ENCODE assay signal across 15 cellular contexts in genomic region chr9:70013598-70014196, GRCh38. TPM values are rescaled to one million over a fixed set of nuclear protein-coding genes. Genes with fewer than 3 reads are reported as not detected.
DNase-seq lines count a peak whose midpoint lies in the region; ATAC-seq, FAIRE-seq and TF ChIP-seq lines count a peak whose summit lies in the region.
"Had no signal": no experiment of that assay in that cellular context is flagged by ENCODE, and none has a peak within 500 bp of the region (broad histone marks: within the 10 kb centered on the region; RNA-seq: fewer than 3 reads in every experiment).

No MANE protein-coding gene starts in this region.

- no peak overlapping the region for H2BK5ac ChIP-seq in IMR-90 (ENCODE audit: low read depth, low read length, poor library complexity, severe bottlenecking)

- peak overlapping the region in 1 of 2 experiments; percentile 32; a peak in 2 of 4 replicates for H4K8ac ChIP-seq in IMR-90 (ENCODE audit: low read depth in 2 of 2, low read length in 2 of 2)

- H2AFZ ChIP-seq in IMR-90 (replicated peaks; ENCODE audit: low read length, poor library complexity): peak overlapping the region; percentile 3
- H2AFZ ChIP-seq in keratinocyte (ENCODE audit: control insufficient read depth, low read length): peak overlapping the region; percentile 35

- no peak overlapping the region for H4K91ac ChIP-seq in IMR-90 (ENCODE audit: insufficient read depth, low read depth, low read length)

- no peaks in the 10 kb centered on the region for H3K36me3 ChIP-seq in IMR-90 (ENCODE audit: control insufficient read depth, insufficient read depth, low read length)
- H3K36me3 ChIP-seq in keratinocyte (ENCODE audit: control insufficient read depth in 2 of 2, extremely low read depth in 1 of 2, insufficient read depth in 2 of 2, low read length in 2 of 2): no peaks in the 10 kb centered on the region

- H2BK15ac ChIP-seq in IMR-90 (ENCODE audit: low read depth, low read length): no peak overlapping the region; the same call in 2 of the 3 replicates

- H2BK20ac ChIP-seq in IMR-90 (ENCODE audit: low read depth, low read length): no peak overlapping the region

- H3K79me1 ChIP-seq in IMR-90 (ENCODE audit: low read depth in 1 of 2, low read length in 2 of 2): no peaks in the 10 kb centered on the region

- H4K20me1 ChIP-seq in IMR-90 (ENCODE audit: insufficient read depth, low read length): no peaks in the 10 kb centered on the region
- no peaks in the 10 kb centered on the region for H4K20me1 ChIP-seq in keratinocyte (ENCODE audit: control insufficient read depth, extremely low read depth, insufficient read depth, low read length)

- POLR2A ChIA-PET in IMR-90 (lab: Charles Lee; ENCODE audit: unreplicated experiment): no interaction called here

- intact Hi-C loops in IMR-90 (cut with micrococcal nuclease): no loop called here

- no peak for TF ChIP-seq CTCF in IMR-90 (conservative IDR thresholded peaks at IDR 0.05; ENCODE audit: low read depth, low read length)
- peak in 1 of 3 experiments; percentile 12 for TF ChIP-seq CTCF in keratinocyte (optimal IDR thresholded peaks at IDR 0.05 in 1 of 3, IDR thresholded peaks at IDR 0.05 in 1 of 3, conservative IDR thresholded peaks at IDR 0.05 in 1 of 3; ENCODE audit: extremely low read depth in 1 of 3, insufficient read depth in 2 of 3, low read length in 3 of 3)

- H3K79me2 ChIP-seq in keratinocyte (ENCODE audit: control insufficient read depth, insufficient read depth, low read length): no peaks in the 10 kb centered on the region

- H3K56ac ChIP-seq in IMR-90 (ENCODE audit: extremely low read depth, insufficient read depth, low read length): no peak overlapping the region

- H3K4ac ChIP-seq in IMR-90 (ENCODE audit: low read depth, low read length): peak overlapping the region; percentile 64; the same call in 1 of the 2 replicates

- peak overlapping the region; percentile 6; the same call in 1 of the 2 replicates for H4K5ac ChIP-seq in IMR-90 (ENCODE audit: low read depth, low read length)

- H3K23ac ChIP-seq in IMR-90 (ENCODE audit: low read depth, low read length): peak overlapping the region; percentile 41; the same call in 1 of the 2 replicates

- no TSS peak for BruUV-seq in IMR-90 (replicated peaks; lab: Mats Ljungman, UMichigan)

- H3K4me1 ChIP-seq in IMR-90 (ENCODE audit: control insufficient read depth, insufficient read depth, low read length) (peaks cover 8% of the 10 kb centered on the region), keratinocyte (ENCODE audit: control insufficient read depth, extremely low read depth, insufficient read depth, low read length) (peaks cover 12% of the 10 kb centered on the region)

- DNase-seq in COR-L47 (lab: John Stamatoyannopoulos, UW): peak; percentile 32
- DNase-seq in IMR-90: peak; percentile 73
- no peak for DNase-seq in keratinocyte (ENCODE audit: low read depth, low spot score)
- DNase-seq: activated gamma-delta T cell; effector CD8-positive, alpha-beta T cell; OCI-M1; stimulated activated CD4-positive, alpha-beta T cell treated with anti-CD3 and anti-CD28 coated beads, Interleukin-2, amount 100 ng/mL, for 48 hours had no signal

- TF ChIP-seq POLR2A in IMR-90 (IDR thresholded peaks at IDR 0.05; ENCODE audit: low read depth, low read length): no peak

- ATAC-seq in IMR-90 (ENCODE audit: low read depth): no peak; the same call in 1 of the 2 replicates
- ATAC-seq in SK-N-SH treated with all-trans-retinoic acid at 6 μM for 48 hours: peak; percentile 84
- ATAC-seq in GM21717 (IDR thresholded peaks at IDR 0.05; ENCODE audit: unreplicated experiment): no peak
- no peak for ATAC-seq in HG02885 (IDR thresholded peaks at IDR 0.05; ENCODE audit: poor library complexity, unreplicated experiment)
- no peak for ATAC-seq in HG02623 (IDR thresholded peaks at IDR 0.05; ENCODE audit: unreplicated experiment)
- ATAC-seq in HG02981 (IDR thresholded peaks at IDR 0.05; ENCODE audit: unreplicated experiment): no peak

- H3K27ac ChIP-seq in IMR-90 (ENCODE audit: insufficient read depth, low read length): no peak overlapping the region
- no peak overlapping the region for H3K27ac ChIP-seq in keratinocyte (ENCODE audit: control insufficient read depth, insufficient read depth, low read length)
- H3K27ac ChIP-seq: KMS-11 had no signal

- WGBS in IMR-90 (ENCODE audit: extremely low coverage in 2 of 2, insufficient read length in 1 of 2), 2 experiments: 60% methylated on average over 1 of the region's 2 CpGs; no CpG with 5 or more reads in 1 of the 2 experiments

- in situ Hi-C loops in IMR-90 (cut with MboI; ENCODE audit: low sequenced_read_pairs): no loop called here

- no peak overlapping the region for H3K4me3 ChIP-seq in IMR-90 (ENCODE audit: insufficient read depth, low read depth, low read length)
- H3K4me3 ChIP-seq in keratinocyte (ENCODE audit: control insufficient read depth in 2 of 3, extremely low read depth in 1 of 3, insufficient read depth in 2 of 3, low read depth in 1 of 3, low read length in 3 of 3): no peak overlapping the region

- H2AK9ac ChIP-seq in IMR-90 (replicated peaks; ENCODE audit: low read depth, low read length, poor library complexity): peak overlapping the region; percentile 76

- H2BK120ac ChIP-seq in IMR-90 (ENCODE audit: low read depth, low read length): no peak overlapping the region; the same call in 1 of the 2 replicates

- H3K9ac ChIP-seq in IMR-90 (ENCODE audit: low read depth, low read length): no peak overlapping the region
- H3K9ac ChIP-seq in keratinocyte (ENCODE audit: control insufficient read depth, extremely low read depth, insufficient read depth, low read length): no peak overlapping the region
- H3K9ac ChIP-seq: KMS-11 had no signal

- CTCF ChIA-PET in IMR-90 (lab: Yijun Ruan, JAX): interaction anchor here (0.7 kb wide), 1 partner anchor 14 kb away, joined by 3 read pairs; no protein-coding TSS in a partner anchor

- dilution Hi-C loops in IMR-90 (cut with HindIII; ENCODE audit: low sequenced_read_pairs, unreplicated experiment): no loop called here
- dilution Hi-C loops in keratinocyte (cut with MboI; ENCODE audit: extremely low pct_ligation_motif_present, low sequenced_read_pairs): no loop called here

- H3K9me3 ChIP-seq in IMR-90 (ENCODE audit: control insufficient read depth, insufficient read depth, low read length) (no peaks in the 10 kb centered on the region), keratinocyte (ENCODE audit: control insufficient read depth, low read depth, low read length) (no peaks in the 10 kb centered on the region)

- peak overlapping the region; percentile 7; the same call in 1 of the 2 replicates for H3K14ac ChIP-seq in IMR-90 (replicated peaks; ENCODE audit: low read depth, low read length)

- TF ChIP-seq RAD21 in IMR-90 (IDR thresholded peaks at IDR 0.05; ENCODE audit: low read length): no peak

- no peak overlapping the region for H3K18ac ChIP-seq in IMR-90 (ENCODE audit: low read depth, low read length)

- H3K27me3 ChIP-seq in IMR-90 (ENCODE audit: control insufficient read depth, insufficient read depth, low read length): no peaks in the 10 kb centered on the region
- H3K27me3 ChIP-seq in keratinocyte (ENCODE audit: control insufficient read depth, extremely low read depth, insufficient read depth, low read length): no peaks in the 10 kb centered on the region

- H3K9me1 ChIP-seq in IMR-90 (ENCODE audit: insufficient read depth, low read length) (0 out of 2 replicates have a peak, but pooled peaks cover 6% of the 10 kb centered on the region), keratinocyte (ENCODE audit: control insufficient read depth, extremely low read depth, insufficient read depth, low read length) (no peaks in the 10 kb centered on the region)

- H3K4me2 ChIP-seq in IMR-90 (ENCODE audit: low read depth, low read length) (no peak overlapping the region), keratinocyte (ENCODE audit: control insufficient read depth, extremely low read depth, insufficient read depth, low read depth, low read length) (peak overlapping the region; percentile 2)
- H3K4me2 ChIP-seq: KMS-11 had no signal

- H2AK5ac ChIP-seq in IMR-90 (ENCODE audit: low read depth, low read length): no peak overlapping the region

- FAIRE-seq in keratinocyte (lab: Jason Lieb, UNC): peak; percentile 79
- FAIRE-seq: D721Med, islet of Langerhans had no signal

TF ChIP-seq in IMR-90, 13 proteins besides CTCF, POLR2A, EP300 and RAD21 (continues in another document):
- TF ChIP-seq SMC3 (IDR thresholded peaks at IDR 0.05; ENCODE audit: low read depth, low read length): no peak
- TF ChIP-seq NFE2L2 (IDR thresholded peaks at IDR 0.05; ENCODE audit: low read depth, low read length): no peak
- no peak for TF ChIP-seq CHD1 (IDR thresholded peaks at IDR 0.05; ENCODE audit: low read depth, low read length)
- peak; percentile 26; the same call in 1 of the 2 replicates for TF ChIP-seq FOS (IDR thresholded peaks at IDR 0.05; ENCODE audit: low read depth, low read length)
- no peak for TF ChIP-seq MXI1 (IDR thresholded peaks at IDR 0.05; ENCODE audit: borderline replicate concordance, low read depth, low read length)

TF ChIP-seq in SK-N-SH treated with all-trans-retinoic acid at 6 μM for 48 hours, 23 proteins besides CTCF, POLR2A, EP300 and RAD21 (continues in another document):
- no peak for TF ChIP-seq SNAI2 (CRISPR knock-in tag; IDR thresholded peaks at IDR 0.05)
- no peak for TF ChIP-seq ZC3H10 (CRISPR knock-in tag; IDR thresholded peaks at IDR 0.05)
- TF ChIP-seq TOX (CRISPR knock-in tag; IDR thresholded peaks at IDR 0.05; ENCODE audit: borderline replicate concordance): no peak

RNA-seq across cellular contexts. Expression of gene MAMDC2, which starts 30.0 kb away (rescaled TPM):
- 5.0 and 5.6 TPM in 2 replicates for total RNA-seq in IMR-90 (2012; rRNA removed)
- polyA plus RNA-seq in IMR-90 (2012; rRNA removed) (5.0 and 5.2 TPM in 2 replicates), keratinocyte (1.3 to 8.2 TPM (median 4.2 TPM) in 3 replicates)
- 1.2 and 2.8 TPM in 2 replicates for polyA plus RNA-seq in IMR-90 (2012; cell fraction: cytosol; rRNA removed)
- 1.3 and 3.5 TPM in 2 replicates for polyA plus RNA-seq in IMR-90 (2012; cell fraction: nucleus; rRNA removed; ENCODE audit: low replicate concordance)
- 0.21 TPM for polyA plus RNA-seq in keratinocyte (2011; ENCODE audit: low read depth)
- 0.83 and 1.1 TPM in 2 replicates for polyA plus RNA-seq in keratinocyte (2011; cell fraction: cytosol; rRNA removed)
- 3.7 and 4.0 TPM in 2 replicates for polyA plus RNA-seq in keratinocyte (2011; cell fraction: nucleus; rRNA removed)
- polyA plus RNA-seq in keratinocyte (2012; ENCODE audit: low replicate concordance): 0.31 and 6.7 TPM in 2 replicates
- polyA minus RNA-seq in keratinocyte: 2.0 to 4.7 TPM (median 4.4 TPM) in 3 replicates
- polyA minus RNA-seq in keratinocyte (2011; cell fraction: cytosol; rRNA and poly(A)+ RNA removed): 1.5 TPM
- polyA minus RNA-seq in keratinocyte (2011; cell fraction: nucleus; rRNA and poly(A)+ RNA removed): 3.3 and 4.8 TPM in 2 replicates
